18 cellular contexts compared by ENCODE assay signal in the genomic region with DNA sequence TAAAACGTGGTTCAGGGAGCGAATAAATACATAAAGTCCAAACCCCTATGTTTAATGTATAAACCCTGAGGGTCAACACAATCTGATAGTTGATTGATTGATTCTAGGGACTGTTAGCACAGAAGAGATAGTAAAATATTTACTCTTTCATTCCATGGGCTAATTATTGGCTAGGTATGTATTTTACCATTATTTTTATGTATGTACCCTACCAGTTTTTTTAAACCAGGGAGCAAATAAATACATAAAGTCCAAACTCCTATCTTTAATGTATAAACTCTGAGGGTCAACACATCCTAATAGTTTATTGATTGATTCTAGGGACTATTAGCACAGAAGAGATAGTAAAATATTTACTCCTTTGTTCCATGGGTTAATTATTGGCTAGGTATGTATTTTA. TPM values are rescaled to one million over a fixed set of nuclear protein-coding genes. Genes with fewer than 3 reads are reported as not detected.
DNase-seq lines count a peak whose midpoint lies in the region; ATAC-seq, FAIRE-seq and TF ChIP-seq lines count a peak whose summit lies in the region.
"Had no signal": no experiment of that assay in that cellular context is flagged by ENCODE, and none has a peak within 500 bp of the region (broad histone marks: within the 10 kb centered on the region; RNA-seq: fewer than 3 reads in every experiment).

No MANE protein-coding gene starts in this region.

- CTCF ChIA-PET in CD4-positive, alpha-beta T cell (lab: Charles Lee), result no interaction called here

- no peak for TF ChIP-seq CTCF in CD4-positive, alpha-beta T cell (IDR thresholded peaks at IDR 0.05)
- no peak for TF ChIP-seq CTCF in liver (IDR thresholded peaks at IDR 0.05; ENCODE audit: low read depth, low read length, missing input control)

- H3K36me3 Mint-ChIP-seq in CD4-positive, alpha-beta T cell (ENCODE audit: low read depth), result peaks cover 63% of the 10 kb centered on the region

- intact Hi-C loops in CD4-positive, alpha-beta T cell (cut with DNase I, micrococcal nuclease), result no loop called here

- H3K9ac ChIP-seq in liver (ENCODE audit: low read depth in 1 of 2, low read length in 2 of 2), result no peak overlapping the region
- H3K9ac ChIP-seq: BLaER1 treated with 17β-estradiol and CSF1 and Interleukin-3, amounts not matched to agents 10 nM and 100 nM; GM23248 had no signal

- no peaks in the 10 kb centered on the region for H3K9me3 ChIP-seq in CD4-positive, alpha-beta T cell (ENCODE audit: control insufficient read depth, low read length)
- H3K9me3 ChIP-seq in liver (ENCODE audit: control insufficient read depth in 4 of 4, low read length in 3 of 4) (no peaks in the 10 kb centered on the region), small intestine (ENCODE audit: control insufficient read depth, low read depth) (no peaks in the 10 kb centered on the region)
- H3K9me3 ChIP-seq: Caco-2 had no signal

- H3K4me1 ChIP-seq in liver (ENCODE audit: control insufficient read depth in 4 of 4, insufficient read depth in 4 of 4, low read length in 3 of 4) (peaks cover 8 to 79% (median 69%) of the 10 kb centered on the region in 4 donors), small intestine (ENCODE audit: control insufficient read depth in 2 of 2, insufficient read depth in 1 of 2, low read depth in 1 of 2, low read length in 1 of 2) (peaks cover 0 to 3% of the 10 kb centered on the region in 2 donors)

- no peaks in the 10 kb centered on the region for H3K27me3 Mint-ChIP-seq in CD4-positive, alpha-beta T cell
- H3K27me3 Mint-ChIP-seq: B cell; CD8-positive, alpha-beta memory T cell had no signal

- H3K36me3 ChIP-seq in liver (ENCODE audit: control insufficient read depth in 4 of 4, insufficient read depth in 3 of 4, low read depth in 1 of 4, low read length in 3 of 4), result no peaks in the 10 kb centered on the region
- peaks cover 0 to 2% of the 10 kb centered on the region in 2 donors for H3K36me3 ChIP-seq in small intestine (ENCODE audit: control insufficient read depth in 2 of 2, insufficient read depth in 2 of 2, low read length in 2 of 2)

- POLR2A ChIA-PET in CD4-positive, alpha-beta T cell (lab: Charles Lee), result no interaction called here

- ATAC-seq in CD4-positive, alpha-beta T cell (ENCODE audit: poor library complexity), result no peak
- ATAC-seq in HG03460 (IDR thresholded peaks at IDR 0.05; ENCODE audit: unreplicated experiment) (no peak), HG02759 (IDR thresholded peaks at IDR 0.05; ENCODE audit: unreplicated experiment) (no peak)

- no peak overlapping the region for H3K27ac ChIP-seq in CD4-positive, alpha-beta T cell (ENCODE audit: low read depth, low read length)
- H3K27ac ChIP-seq in liver (ENCODE audit: low read depth in 1 of 2, low read length in 2 of 2) (peak overlapping the region; percentile 23 to 96), small intestine (ENCODE audit: low read depth in 1 of 2, low read length in 1 of 2) (no peak overlapping the region)
- H3K27ac ChIP-seq: BLaER1 treated with 17β-estradiol and CSF1 and Interleukin-3, amounts not matched to agents 10 nM and 100 nM had no signal

- H3K4me3 ChIP-seq in liver (ENCODE audit: low read depth in 1 of 3, low read length in 3 of 3) (no peak overlapping the region), small intestine (ENCODE audit: low read depth in 1 of 2, low read length in 2 of 2) (no peak overlapping the region)
- H3K4me3 ChIP-seq: BLaER1 treated with 17β-estradiol and CSF1 and Interleukin-3, amounts not matched to agents 10 nM and 100 nM; GM23248 had no signal

- no peak for TF ChIP-seq RAD21 in liver (IDR thresholded peaks at IDR 0.05)

- peaks cover 70% of the 10 kb centered on the region for H3K4me1 Mint-ChIP-seq in CD4-positive, alpha-beta T cell (ENCODE audit: low read depth)

- DNase-seq in CD4-positive, alpha-beta T cell, result no peak
- DNase-seq in NCI-H146 treated with DMSO at 0.1 percent for 48 hours (lab: John Stamatoyannopoulos, UW; ENCODE audit: unreplicated experiment) (peak; percentile 14), small intestine (peak; percentile 37), NCI-H2171 (lab: John Stamatoyannopoulos, UW) (no peak), OCI-M1 (lab: John Stamatoyannopoulos, UW) (no peak)
- DNase-seq: 8988T; CD8-positive, alpha-beta memory T cell; GM23248; HCEC 1CT had no signal

- H3K27ac Mint-ChIP-seq in CD4-positive, alpha-beta T cell, result peak overlapping the region; percentile 56
- H3K27ac Mint-ChIP-seq: B cell had no signal

- no peaks in the 10 kb centered on the region for H3K9me3 Mint-ChIP-seq in CD4-positive, alpha-beta T cell
- H3K9me3 Mint-ChIP-seq: CD8-positive, alpha-beta memory T cell had no signal

- WGBS in liver, result 26% methylated on average over 2 of the region's 2 CpGs
- WGBS in small intestine, 3 donors, result 34 to 53% (median 38%) methylated on average over 2 of the region's 2 CpGs

- FAIRE-seq in small intestine (lab: Jason Lieb, UNC), result no peak
- FAIRE-seq: D721Med, GM12891, GM18507 had no signal

- no peak overlapping the region for H3K4me3 Mint-ChIP-seq in CD4-positive, alpha-beta T cell
- H3K4me3 Mint-ChIP-seq: B cell had no signal

- no peaks in the 10 kb centered on the region for H3K27me3 ChIP-seq in CD4-positive, alpha-beta T cell (ENCODE audit: control insufficient read depth, insufficient read depth, low read length)
- H3K27me3 ChIP-seq in liver (ENCODE audit: control insufficient read depth in 4 of 4, insufficient read depth in 4 of 4, low read length in 3 of 4) (no peaks in the 10 kb centered on the region), small intestine (ENCODE audit: control insufficient read depth in 2 of 2, insufficient read depth in 2 of 2, low read length in 2 of 2) (no peaks in the 10 kb centered on the region)
- H3K27me3 ChIP-seq: BLaER1 treated with 17β-estradiol and CSF1 and Interleukin-3, amounts not matched to agents 10 nM and 100 nM had no signal

TF ChIP-seq in liver, 16 proteins besides CTCF, POLR2A, EP300 and RAD21:
- TF ChIP-seq SP1 (IDR thresholded peaks at IDR 0.05) (peak; percentile 17), TAF1 (conservative IDR thresholded peaks at IDR 0.05) (no peak), RXRA (IDR thresholded peaks at IDR 0.05) (peak; percentile 12 to 30), HNF4A (conservative IDR thresholded peaks at IDR 0.05) (peak; percentile 47 to 71)
TF ChIP-seq in liver: peak in this region for 3.

RNA-seq across cellular contexts. Expression of gene ZFX, which starts 40.0 kb away (rescaled TPM):
- 10 to 100 TPM; 44.2 to 50.1 TPM for total RNA-seq in CD4-positive, alpha-beta T cell
- total RNA-seq in liver, result 10 to 100 TPM; 28.2 to 50.0 TPM
- 1 to 10 TPM; 3.8 to 9.7 TPM for polyA plus RNA-seq in liver
- polyA plus RNA-seq in small intestine, result 1 to 10 TPM; 5.8 to 6.8 (median 6.6) TPM

Comparison
In these comparisons a context has a peak if more than half of its experiments do, and no peak if none do; other contexts are left out.
1. DNase-seq: peak in NCI-H146 treated with DMSO at 0.1 percent for 48 hours (single experiment) and small intestine (single experiment); none in CD4-positive, alpha-beta T cell (0 of 10), NCI-H2171 (single experiment) and OCI-M1 (single experiment).
2. H3K27ac ChIP-seq: peak in liver (2 of 2); none in CD4-positive, alpha-beta T cell (single experiment) and small intestine (0 of 2).